In the genomic region with DNA sequence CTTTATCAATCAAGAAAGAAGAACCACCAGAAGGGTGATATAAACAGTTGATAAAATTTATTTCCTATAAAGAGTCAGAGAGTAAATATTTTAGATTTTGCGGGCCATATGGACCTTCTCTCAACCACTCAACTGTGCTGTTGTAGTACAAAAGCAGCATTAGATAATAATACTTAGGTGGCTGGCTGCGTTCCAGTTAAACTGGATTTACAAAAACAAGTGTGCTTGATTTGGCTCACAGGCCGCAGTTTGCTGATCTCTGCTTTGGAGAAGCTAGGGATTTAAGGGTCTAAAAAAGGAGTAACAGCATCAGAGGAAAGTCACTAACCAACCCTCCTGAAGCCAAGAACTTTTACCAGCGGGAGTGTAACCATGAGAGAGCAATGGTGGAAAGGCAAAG, we compare ENCODE assay signal across 1 cellular context.
TF ChIP-seq lines count a peak whose summit lies in the region.

No MANE protein-coding gene starts in this region.

TF ChIP-seq in SK-N-SH, 30 proteins besides CTCF, POLR2A, EP300 and RAD21 (continued from another document):
- TF ChIP-seq, protein P1, sequence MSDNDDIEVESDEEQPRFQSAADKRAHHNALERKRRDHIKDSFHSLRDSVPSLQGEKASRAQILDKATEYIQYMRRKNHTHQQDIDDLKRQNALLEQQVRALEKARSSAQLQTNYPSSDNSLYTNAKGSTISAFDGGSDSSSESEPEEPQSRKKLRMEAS (IDR thresholded peaks at IDR 0.05; ENCODE audit: low read depth) = no peak
- TF ChIP-seq, protein P2, sequence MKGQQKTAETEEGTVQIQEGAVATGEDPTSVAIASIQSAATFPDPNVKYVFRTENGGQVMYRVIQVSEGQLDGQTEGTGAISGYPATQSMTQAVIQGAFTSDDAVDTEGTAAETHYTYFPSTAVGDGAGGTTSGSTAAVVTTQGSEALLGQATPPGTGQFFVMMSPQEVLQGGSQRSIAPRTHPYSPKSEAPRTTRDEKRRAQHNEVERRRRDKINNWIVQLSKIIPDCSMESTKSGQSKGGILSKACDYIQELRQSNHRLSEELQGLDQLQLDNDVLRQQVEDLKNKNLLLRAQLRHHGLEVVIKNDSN (IDR thresholded peaks at IDR 0.05; ENCODE audit: borderline replicate concordance, low read depth) = no peak
- TF ChIP-seq SIN3A (IDR thresholded peaks at IDR 0.05; ENCODE audit: borderline replicate concordance, low read depth, low read length) (no peak), NFIC (IDR thresholded peaks at IDR 0.05; ENCODE audit: borderline replicate concordance) (no peak), YY1 (IDR thresholded peaks at IDR 0.05; ENCODE audit: low read depth) (no peak)
